In genomic region chr4:188949608-188950007, GRCh38 we compare ENCODE assay signal across 24 cellular contexts.
"Had no signal": no experiment of that assay in that cellular context is flagged by ENCODE, and none has a peak within 500 bp of the region (broad histone marks: within the 10 kb centered on the region; RNA-seq: fewer than 3 reads in every experiment).

No MANE protein-coding gene starts in this region.

- H3K4me1 Mint-ChIP-seq: activated CD4-positive, alpha-beta T cell treated with anti-CD3 and anti-CD28 coated beads for 36 hours; activated CD8-positive, alpha-beta memory T cell treated with anti-CD3 and anti-CD28 coated beads, Interleukin-2, amount 10 ng/mL, durations not matched to agents 7 days and 5 days; memory B cell; naive thymus-derived CD4-positive, alpha-beta T cell; neural crest cell; stimulated activated naive B cell treated with anti-CD40 and anti-IgM and Interleukin-4, amounts not matched to agents 10 μg/mL and 1 μg/mL and 100 μg/mL, for 72 hours had no signal

- ATAC-seq: activated CD4-positive, alpha-beta T cell treated with anti-CD3 and anti-CD28 coated beads for 36 hours; activated CD8-positive, alpha-beta memory T cell treated with anti-CD3 and anti-CD28 coated beads, Interleukin-2, amount 10 ng/mL, durations not matched to agents 7 days and 5 days; activated CD8-positive, alpha-beta T cell treated with anti-CD3 and anti-CD28 coated beads, Interleukin-2, amount 10 ng/mL, durations not matched to agents 7 days and 5 days; activated naive CD4-positive, alpha-beta T cell treated with anti-CD3 and anti-CD28 coated beads, Interleukin-2, amount 50 U/mL, for 72 hours; left colon; naive thymus-derived CD4-positive, alpha-beta T cell; stimulated activated naive B cell treated with anti-CD40 and anti-IgM and Interleukin-4, amounts not matched to agents 10 μg/mL and 1 μg/mL and 100 μg/mL, for 72 hours had no signal

- H3K36me3 Mint-ChIP-seq: activated CD8-positive, alpha-beta memory T cell treated with anti-CD3 and anti-CD28 coated beads, Interleukin-2, amount 10 ng/mL, durations not matched to agents 7 days and 5 days; memory B cell; stimulated activated naive B cell treated with anti-CD40 and anti-IgM and Interleukin-4, amounts not matched to agents 10 μg/mL and 1 μg/mL and 100 μg/mL, for 72 hours had no signal

- H3K27me3 ChIP-seq: right atrium auricular region, stomach, thyroid gland, upper lobe of left lung had no signal

- H3K27ac ChIP-seq: epithelial cell of prostate, right atrium auricular region, stomach, thyroid gland, upper lobe of left lung had no signal

- H3K36me3 ChIP-seq: right atrium auricular region, stomach, thyroid gland, upper lobe of left lung had no signal

- H3K4me2 ChIP-seq: smooth muscle cell had no signal

- H3K27me3 Mint-ChIP-seq: activated CD4-positive, alpha-beta T cell treated with anti-CD3 and anti-CD28 coated beads for 36 hours; activated CD8-positive, alpha-beta memory T cell treated with anti-CD3 and anti-CD28 coated beads, Interleukin-2, amount 10 ng/mL, durations not matched to agents 7 days and 5 days; memory B cell; naive thymus-derived CD4-positive, alpha-beta T cell; stimulated activated naive B cell treated with anti-CD40 and anti-IgM and Interleukin-4, amounts not matched to agents 10 μg/mL and 1 μg/mL and 100 μg/mL, for 72 hours had no signal

- H3K27ac Mint-ChIP-seq: activated CD4-positive, alpha-beta T cell treated with anti-CD3 and anti-CD28 coated beads for 36 hours; activated CD8-positive, alpha-beta memory T cell treated with anti-CD3 and anti-CD28 coated beads, Interleukin-2, amount 10 ng/mL, durations not matched to agents 7 days and 5 days; activated CD8-positive, alpha-beta T cell treated with anti-CD3 and anti-CD28 coated beads, Interleukin-2, amount 10 ng/mL, durations not matched to agents 7 days and 5 days; activated naive CD4-positive, alpha-beta T cell treated with anti-CD3 and anti-CD28 coated beads, Interleukin-2, amount 50 U/mL, for 72 hours; activated T-helper 2 cell treated with anti-CD3 and anti-CD28 coated beads, Interferon-gamma antibody, Interleukin-2, Interleukin-4, amounts not matched to agents 10 μg/mL and 5 μg/mL and 100 μg/mL, durations not matched to agents 14 hours and 24 hours and 36 hours; memory B cell; naive thymus-derived CD4-positive, alpha-beta T cell; stimulated activated naive B cell treated with anti-CD40 and anti-IgM and Interleukin-4, amounts not matched to agents 10 μg/mL and 1 μg/mL and 100 μg/mL, for 72 hours; T-helper 2 cell treated with Interferon-gamma antibody and Interleukin-4, amounts not matched to agents 5 μg/mL and 100 μg/mL, for 36 hours had no signal

- DNase-seq: activated CD4-positive, alpha-beta T cell treated with anti-CD3 and anti-CD28 coated beads for 36 hours; activated CD4-positive, CD25-positive, alpha-beta regulatory T cell; activated CD8-positive, alpha-beta memory T cell treated with anti-CD3 and anti-CD28 coated beads, Interleukin-2, amount 10 ng/mL, durations not matched to agents 7 days and 5 days; activated CD8-positive, alpha-beta T cell treated with anti-CD3 and anti-CD28 coated beads, Interleukin-2, amount 10 ng/mL, durations not matched to agents 7 days and 5 days; activated T-cell treated with anti-CD3 and anti-CD28 coated beads, Interleukin-2, amount 50 U/mL, for 48 hours; dermis blood vessel endothelial cell; effector CD8-positive, alpha-beta T cell; left colon; midbrain; naive thymus-derived CD4-positive, alpha-beta T cell; occipital lobe; stimulated activated CD4-positive, alpha-beta T cell treated with anti-CD3 and anti-CD28 coated beads, Interleukin-1b, Interleukin-23, amount 100 ng/mL, for 48 hours; stimulated activated naive B cell treated with anti-CD40 and anti-IgM and Interleukin-4, amounts not matched to agents 10 μg/mL and 1 μg/mL and 100 μg/mL, for 72 hours; stomach; thyroid gland; upper lobe of left lung had no signal

- H3K4me1 ChIP-seq: right atrium auricular region, stomach, thyroid gland, upper lobe of left lung had no signal

- H3K4me3 Mint-ChIP-seq: activated CD4-positive, alpha-beta T cell treated with anti-CD3 and anti-CD28 coated beads for 36 hours; activated CD8-positive, alpha-beta memory T cell treated with anti-CD3 and anti-CD28 coated beads, Interleukin-2, amount 10 ng/mL, durations not matched to agents 7 days and 5 days; activated CD8-positive, alpha-beta T cell treated with anti-CD3 and anti-CD28 coated beads, Interleukin-2, amount 10 ng/mL, durations not matched to agents 7 days and 5 days; memory B cell; naive thymus-derived CD4-positive, alpha-beta T cell; neural crest cell; stimulated activated naive B cell treated with anti-CD40 and anti-IgM and Interleukin-4, amounts not matched to agents 10 μg/mL and 1 μg/mL and 100 μg/mL, for 72 hours; T-helper 2 cell treated with Interferon-gamma antibody and Interleukin-4, amounts not matched to agents 5 μg/mL and 100 μg/mL, for 36 hours had no signal

- H3K4me3 ChIP-seq: right atrium auricular region, smooth muscle cell, stomach, thyroid gland, upper lobe of left lung had no signal
